ENCODE assay signal across 27 cellular contexts in the genomic region with DNA sequence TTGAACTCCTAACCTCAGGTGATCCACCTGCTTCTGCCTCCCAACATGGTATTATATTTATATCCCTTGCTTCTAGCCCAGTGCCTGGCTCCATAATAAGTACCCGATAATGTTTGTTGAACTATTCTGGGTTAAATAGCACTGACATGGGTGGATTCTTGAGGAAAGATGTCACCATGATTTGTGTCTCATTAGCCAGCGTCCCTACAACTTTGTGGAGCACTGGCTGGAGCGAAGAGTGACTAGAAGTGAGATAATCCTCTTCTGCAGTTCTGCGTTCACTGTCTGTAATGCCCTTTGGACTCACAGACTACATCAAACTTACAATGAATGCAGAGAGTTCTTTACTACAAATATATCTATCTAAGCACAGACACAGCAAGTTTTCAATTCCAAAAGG. TPM values are rescaled to one million over a fixed set of nuclear protein-coding genes. Genes with fewer than 3 reads are reported as not detected.
DNase-seq lines count a peak whose midpoint lies in the region; ATAC-seq lines count a peak whose summit lies in the region.
"Had no signal": no experiment of that assay in that cellular context is flagged by ENCODE, and none has a peak within 500 bp of the region (broad histone marks: within the 10 kb centered on the region; RNA-seq: fewer than 3 reads in every experiment).

No MANE protein-coding gene starts in this region.

- peak overlapping the region; percentile 98 for H3K27ac ChIP-seq in SJSA1
- H3K27ac ChIP-seq: 22Rv1, HL-60 had no signal

- H3K4me3 Mint-ChIP-seq in activated CD4-positive, alpha-beta T cell treated with anti-CD3 and anti-CD28 coated beads, Interleukin-2, amount 10 ng/mL, durations not matched to agents 24 days and 14 days, result no peak overlapping the region
- H3K4me3 Mint-ChIP-seq: CD8-positive, alpha-beta T cell had no signal

- no peaks in the 10 kb centered on the region for H3K36me3 ChIP-seq in SJSA1

- no peak overlapping the region for H3K4me3 ChIP-seq in SJSA1

- H3K27ac Mint-ChIP-seq in activated CD4-positive, alpha-beta T cell treated with anti-CD3 and anti-CD28 coated beads, Interleukin-2, amount 10 ng/mL, durations not matched to agents 24 days and 14 days, result no peak overlapping the region
- H3K27ac Mint-ChIP-seq: CD8-positive, alpha-beta T cell had no signal

- intact Hi-C loops in activated CD4-positive, alpha-beta T cell treated with anti-CD3 and anti-CD28 coated beads, Interleukin-2, amount 10 ng/mL, durations not matched to agents 24 days and 14 days (cut with micrococcal nuclease), result no loop called here
- intact Hi-C loops in Right ventricle myocardium superior (cut with DNase I), result no loop called here

- no peaks in the 10 kb centered on the region for H3K27me3 ChIP-seq in SJSA1 (replicated peaks)

- H3K4me1 Mint-ChIP-seq in activated CD4-positive, alpha-beta T cell treated with anti-CD3 and anti-CD28 coated beads, Interleukin-2, amount 10 ng/mL, durations not matched to agents 24 days and 14 days, result no peaks in the 10 kb centered on the region

- H3K27me3 Mint-ChIP-seq in activated CD4-positive, alpha-beta T cell treated with anti-CD3 and anti-CD28 coated beads, Interleukin-2, amount 10 ng/mL, durations not matched to agents 24 days and 14 days, result peaks cover 8% of the 10 kb centered on the region

- DNase-seq in activated CD4-positive, alpha-beta T cell treated with anti-CD3 and anti-CD28 coated beads, Interleukin-2, amount 10 ng/mL, durations not matched to agents 24 days and 14 days, result peak; percentile 22
- no peak for DNase-seq in activated CD4-positive, alpha-beta T cell treated with anti-CD3 and anti-CD28 coated beads for 1 hour
- DNase-seq in SJSA1 (ENCODE audit: low read depth in 1 of 2, low spot score in 2 of 2) (no peak), kidney tubule cell (ENCODE audit: low spot score) (peak; percentile 63), NCI-H524 treated with DMSO at 0.1 percent for 48 hours (lab: John Stamatoyannopoulos, UW) (no peak), Right ventricle myocardium superior (no peak)
- DNase-seq: AML-193; C1 segment of cervical spinal cord; Calu3; CD8-positive, alpha-beta T cell; GDM1; H7; KG1; NCI-H1092; NCI-H1436 treated with DMSO at 0.1 percent for 48 hours; NCI-H2029 treated with DMSO at 0.1 percent for 48 hours; NCI-H2171; NCI-H345; NCI-H524; SHP77 treated with DMSO at 0.1 percent for 48 hours; SK-N-SH had no signal

- H3K9me3 Mint-ChIP-seq in activated CD4-positive, alpha-beta T cell treated with anti-CD3 and anti-CD28 coated beads, Interleukin-2, amount 10 ng/mL, durations not matched to agents 24 days and 14 days, result no peaks in the 10 kb centered on the region
- H3K9me3 Mint-ChIP-seq: CD8-positive, alpha-beta T cell had no signal

- ATAC-seq in GM19328 (IDR thresholded peaks at IDR 0.05; ENCODE audit: unreplicated experiment), result no peak
- ATAC-seq in GM18519 (IDR thresholded peaks at IDR 0.05; ENCODE audit: low FRiP score, unreplicated experiment), result no peak
- no peak for ATAC-seq in Right ventricle myocardium superior (ENCODE audit: poor library complexity)
- ATAC-seq: CD8-positive, alpha-beta T cell had no signal

- no peaks in the 10 kb centered on the region for H3K36me3 Mint-ChIP-seq in activated CD4-positive, alpha-beta T cell treated with anti-CD3 and anti-CD28 coated beads, Interleukin-2, amount 10 ng/mL, durations not matched to agents 24 days and 14 days (ENCODE audit: low read depth)
- H3K36me3 Mint-ChIP-seq: CD8-positive, alpha-beta T cell had no signal

- H3K4me1 ChIP-seq in SJSA1 (replicated peaks), result peaks cover 63% of the 10 kb centered on the region

- no peaks in the 10 kb centered on the region for H3K9me3 ChIP-seq in SJSA1 (replicated peaks)
- H3K9me3 ChIP-seq: SK-N-SH had no signal

RNA-seq across cellular contexts. Expression of a gene that starts 16.9 kb away (rescaled TPM):
- 6.6 and 7.9 TPM in 2 replicates for total RNA-seq in activated CD4-positive, alpha-beta T cell treated with anti-CD3 and anti-CD28 coated beads, Interleukin-2, amount 10 ng/mL, durations not matched to agents 24 days and 14 days
- 17.0 and 24.5 TPM in 2 replicates for total RNA-seq in SJSA1 (2014; rRNA removed; shearing (Covaris generic))
- total RNA-seq in Right ventricle myocardium superior, result 5.1 TPM
- total RNA-seq: Daoy, OCI-LY7 had no signal

Comparison
In these comparisons a context has a peak if more than half of its experiments do, and no peak if none do; other contexts are left out.
1. DNase-seq: peak in activated CD4-positive, alpha-beta T cell treated with anti-CD3 and anti-CD28 coated beads, Interleukin-2, amount 10 ng/mL, durations not matched to agents 24 days and 14 days (single experiment) and kidney tubule cell (single experiment); none in activated CD4-positive, alpha-beta T cell treated with anti-CD3 and anti-CD28 coated beads for 1 hour (single experiment), SJSA1 (0 of 2), NCI-H524 treated with DMSO at 0.1 percent for 48 hours (single experiment) and Right ventricle myocardium superior (single experiment).